In genomic region chr12:78674311-78675085, GRCh38 we compare ENCODE assay signal across 16 cellular contexts.
A peak's percentile ranks its signal among the peaks of the same experiment; 100 is the strongest.
DNase-seq lines count a peak whose midpoint lies in the region; ATAC-seq, FAIRE-seq and TF ChIP-seq lines count a peak whose summit lies in the region.
"Had no signal": no experiment of that assay in that cellular context is flagged by ENCODE, and none has a peak within 500 bp of the region (broad histone marks: within the 10 kb centered on the region; RNA-seq: fewer than 3 reads in every experiment).

No MANE protein-coding gene starts in this region.

- DNase-seq in AG08395 (ENCODE audit: low spot score) = peak; percentile 10
- DNase-seq in H54 (ENCODE audit: insufficient read length, low spot score) = no peak
- DNase-seq in SK-MEL-5 (ENCODE audit: low read depth, low spot score) = peak; percentile 56
- peak; percentile 15 for DNase-seq in inferior parietal cortex (ENCODE audit: extremely low spot score)
- DNase-seq in HK-2 (ENCODE audit: unreplicated experiment) = no peak
- no peak for DNase-seq in OCI-M1 (lab: John Stamatoyannopoulos, UW)
- no peak for DNase-seq in NCI-H146 (lab: John Stamatoyannopoulos, UW)
- DNase-seq: activated gamma-delta T cell treated with Interleukin-2 at 50 U/mL for 16 hours; heart left ventricle; left colon; NCI-H1105; posterior cingulate gyrus; stimulated activated CD4-positive, alpha-beta T cell treated with anti-CD3 and anti-CD28 coated beads, Interleukin-2, amount 100 ng/mL, for 24 hours; tibial artery had no signal

- no peak for ATAC-seq in HG02588 (IDR thresholded peaks at IDR 0.05; ENCODE audit: unreplicated experiment)
- ATAC-seq: left colon had no signal

- in situ Hi-C loops in SK-MEL-5 (cut with HindIII; ENCODE audit: low pct_unique_long_range_greater_than_20kb, low sequenced_read_pairs) = no loop called here

- FAIRE-seq in H54 (lab: Jason Lieb, UNC) = peak; percentile 33
- FAIRE-seq: endometrium had no signal

- no peak for TF ChIP-seq POLR2A in H54 (IDR thresholded peaks at IDR 0.05; ENCODE audit: low read depth, low read length)

Comparison
In these comparisons a context has a peak if more than half of its experiments do, and no peak if none do; other contexts are left out.
1. DNase-seq: peak in AG08395 (single experiment), SK-MEL-5 (single experiment) and inferior parietal cortex (single experiment); none in H54 (single experiment), HK-2 (single experiment), OCI-M1 (single experiment) and NCI-H146 (single experiment).